Comparison of ENCODE assay signal across 8 cellular contexts in genomic region chr10:6678211-6678803, GRCh38.
DNase-seq lines count a peak whose midpoint lies in the region; ATAC-seq and FAIRE-seq lines count a peak whose summit lies in the region.

No MANE protein-coding gene starts in this region.

- peak; percentile 40 for DNase-seq in A172 (ENCODE audit: low spot score)
- DNase-seq in GM18507 (ENCODE audit: extremely low spot score, insufficient read length, low read depth) = no peak
- peak; percentile 22 to 64 (median 47) for DNase-seq in T-helper 1 cell
- DNase-seq in amniotic epithelial cell (ENCODE audit: low read depth) = peak; percentile 57
- peak; percentile 74 for DNase-seq in iPS-NIHi7 (ENCODE audit: extremely low spot score)
- DNase-seq in stimulated activated CD4-positive, alpha-beta T cell treated with anti-CD3 and anti-CD28 coated beads, Interleukin-15, amount 100 ng/mL, for 24 hours = peak; percentile 73

- ATAC-seq in HG03442 (IDR thresholded peaks at IDR 0.05; ENCODE audit: unreplicated experiment) = no peak
- no peak for ATAC-seq in GM19467 (IDR thresholded peaks at IDR 0.05; ENCODE audit: unreplicated experiment)

- FAIRE-seq in GM18507 (lab: Jason Lieb, UNC) = peak; percentile 79
